Comparison of ENCODE assay signal across 8 cellular contexts in genomic region chr3:168847293-168847883, GRCh38.
A peak's percentile ranks its signal among the peaks of the same experiment; 100 is the strongest.
DNase-seq lines count a peak whose midpoint lies in the region; ATAC-seq and TF ChIP-seq lines count a peak whose summit lies in the region.

No MANE protein-coding gene starts in this region.

- H3K27me3 ChIP-seq in RWPE2 (ENCODE audit: insufficient read depth, poor library complexity, severe bottlenecking) (peaks cover 6% of the 10 kb centered on the region), sigmoid colon (peaks cover 0 to 4% (median 0%) of the 10 kb centered on the region in 3 donors)

- 11 to 17% methylated on average over 7 of the region's 7 CpGs for WGBS in sigmoid colon, 2 donors

- DNase-seq in DMS53 treated with DMSO at 0.1 percent for 48 hours (lab: John Stamatoyannopoulos, UW; ENCODE audit: unreplicated experiment) (peak; percentile 33), GM20000 (ENCODE audit: low spot score) (peak; percentile 22), Kasumi-1 (lab: John Stamatoyannopoulos, UW) (peak; percentile 30 to 58), RWPE2 (ENCODE audit: low spot score) (no peak), fibroblast of villous mesenchyme (ENCODE audit: low read depth) (peak; percentile 40), sigmoid colon (no peak), SKM-1 treated with dmso at 0.1 percent for 144 hours (lab: John Stamatoyannopoulos, UW; ENCODE audit: unreplicated experiment) (no peak)
- no peak for DNase-seq in stimulated activated CD4-positive, alpha-beta T cell treated with anti-CD3 and anti-CD28 coated beads, Interleukin-1b, Interleukin-23, amount 100 ng/mL, for 48 hours

- H3K9me3 ChIP-seq in RWPE2 (ENCODE audit: severe bottlenecking): no peaks in the 10 kb centered on the region
- H3K9me3 ChIP-seq in sigmoid colon: no peaks in the 10 kb centered on the region

- no peak for TF ChIP-seq EP300 in sigmoid colon (IDR thresholded peaks at IDR 0.05)

- H3K4me1 ChIP-seq in RWPE2 (ENCODE audit: insufficient read depth, poor library complexity, severe bottlenecking): no peaks in the 10 kb centered on the region
- no peaks in the 10 kb centered on the region for H3K4me1 ChIP-seq in sigmoid colon

- no peak overlapping the region for H3K4me3 ChIP-seq in RWPE2 (ENCODE audit: severe bottlenecking)
- H3K4me3 ChIP-seq in fibroblast of villous mesenchyme (ENCODE audit: low read depth, low read length): no peak overlapping the region
- no peak overlapping the region for H3K4me3 ChIP-seq in sigmoid colon

- H3K36me3 ChIP-seq in RWPE2 (ENCODE audit: low read depth): no peaks in the 10 kb centered on the region
- no peaks in the 10 kb centered on the region for H3K36me3 ChIP-seq in sigmoid colon

- peak; percentile 42; the same call in 1 of the 3 replicates for ATAC-seq in RWPE2 (ENCODE audit: low read depth)

- H3K27ac ChIP-seq in RWPE2 (ENCODE audit: poor library complexity, severe bottlenecking) (no peak overlapping the region), sigmoid colon (no peak overlapping the region)

- intact Hi-C loops in sigmoid colon (cut with DNase I): loop anchor here (2.0 to 5.0 kb wide), 2 partner anchors 335 to 637 kb away; no protein-coding TSS in a partner anchor

- no peak for TF ChIP-seq POLR2A in sigmoid colon (IDR thresholded peaks at IDR 0.05)

- no peak for TF ChIP-seq CTCF in GM20000 (IDR thresholded peaks at IDR 0.05; ENCODE audit: extremely low read depth, missing control alignments)
- peak; percentile 83 for TF ChIP-seq CTCF in RWPE2 (IDR thresholded peaks at IDR 0.05; ENCODE audit: poor library complexity, severe bottlenecking)
- TF ChIP-seq CTCF in fibroblast of villous mesenchyme (IDR thresholded peaks at IDR 0.05; ENCODE audit: insufficient read depth, low read depth, low read length): peak; percentile 52
- peak; percentile 28 to 53 (median 44) for TF ChIP-seq CTCF in sigmoid colon (IDR thresholded peaks at IDR 0.05)

Comparison
In these comparisons a context has a peak if more than half of its experiments do, and no peak if none do; other contexts are left out.
1. DNase-seq: peak in DMS53 treated with DMSO at 0.1 percent for 48 hours (single experiment), GM20000 (single experiment), Kasumi-1 (2 of 2) and fibroblast of villous mesenchyme (single experiment); none in RWPE2 (single experiment), sigmoid colon (single experiment), stimulated activated CD4-positive, alpha-beta T cell treated with anti-CD3 and anti-CD28 coated beads, Interleukin-1b, Interleukin-23, amount 100 ng/mL, for 48 hours (single experiment) and SKM-1 treated with dmso at 0.1 percent for 144 hours (single experiment).